In the genomic region with DNA sequence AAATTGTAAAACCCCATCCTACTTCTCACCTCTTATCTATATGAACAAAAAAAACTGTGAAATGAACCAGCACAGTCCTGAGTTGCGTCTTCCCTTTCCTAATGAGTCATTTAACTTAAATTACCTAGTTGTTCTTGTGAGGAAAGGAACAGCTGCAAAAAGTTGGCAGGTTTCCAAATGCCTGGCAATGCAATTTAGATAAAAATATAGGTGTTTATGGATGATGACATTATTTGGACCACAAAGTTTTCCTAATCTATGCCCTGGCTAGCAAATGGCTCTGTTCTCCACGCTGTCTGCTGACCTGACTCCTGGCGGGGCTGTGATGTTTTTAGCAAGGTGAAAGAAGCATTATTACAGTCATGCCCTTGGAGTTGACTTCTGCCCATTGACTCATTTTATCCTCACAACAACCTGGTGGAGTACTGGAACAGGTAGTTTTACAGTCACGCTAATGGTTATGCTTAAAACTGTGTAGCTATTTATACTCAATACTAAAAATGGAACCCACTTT, we compare ENCODE assay signal across 8 cellular contexts. TPM values are rescaled to one million over a fixed set of nuclear protein-coding genes. Genes with fewer than 3 reads are reported as not detected.
DNase-seq lines count a peak whose midpoint lies in the region; ATAC-seq lines count a peak whose summit lies in the region.

No MANE protein-coding gene starts in this region.

- H3K27me3 ChIP-seq in SJCRH30, result no peaks in the 10 kb centered on the region

- H3K36me3 ChIP-seq in SJCRH30, result no peaks in the 10 kb centered on the region

- intact Hi-C loops in posterior vena cava (cut with DNase I), result loop anchor here in 1 of 2 donors (5.0 kb wide), 1 partner anchor 174 kb away; no protein-coding TSS in a partner anchor

- peak overlapping the region; percentile 3; the same call in 1 of the 2 replicates for H3K27ac ChIP-seq in SJCRH30

- ATAC-seq in GM19025 (IDR thresholded peaks at IDR 0.05; ENCODE audit: low read depth, unreplicated experiment) (peak; percentile 65), HG03108 (IDR thresholded peaks at IDR 0.05; ENCODE audit: unreplicated experiment) (peak; percentile 73)

- DNase-seq in Daoy (ENCODE audit: low read depth), result peak; percentile 59
- DNase-seq in SJCRH30, result peak; percentile 85 to 88
- DNase-seq in stimulated activated CD4-positive, alpha-beta T cell treated with anti-CD3 and anti-CD28 coated beads, Interleukin-1b, Interleukin-23, amount 100 ng/mL, for 48 hours, result peak; percentile 41
- DNase-seq in posterior vena cava (ENCODE audit: low spot score), result no peak
- DNase-seq in EL, result no peak
- DNase-seq in retina, result no peak

- H3K4me3 ChIP-seq in SJCRH30, result no peak overlapping the region

- H3K4me1 ChIP-seq in SJCRH30, result peaks cover 37% of the 10 kb centered on the region

- H3K9me3 ChIP-seq in SJCRH30 (replicated peaks), result 0 out of 2 replicates have a peak, but pooled peaks cover 2% of the 10 kb centered on the region

RNA-seq across cellular contexts. Expression of a gene that starts 29.8 kb away (rescaled TPM):
- 40.9 and 45.9 TPM in 2 replicates for total RNA-seq in Daoy (2014; rRNA removed; shearing (Covaris generic))
- 83.7 and 90.9 TPM in 2 replicates for total RNA-seq in SJCRH30 (2014; rRNA removed; shearing (Covaris generic))
- total RNA-seq in posterior vena cava, result 10 to 100 TPM; 33.6 to 40.5 TPM

Comparison
In these comparisons a context has a peak if more than half of its experiments do, and no peak if none do; other contexts are left out.
1. DNase-seq: peak in Daoy (single experiment), SJCRH30 (2 of 2) and stimulated activated CD4-positive, alpha-beta T cell treated with anti-CD3 and anti-CD28 coated beads, Interleukin-1b, Interleukin-23, amount 100 ng/mL, for 48 hours (single experiment); none in posterior vena cava (single experiment), EL (single experiment) and retina (single experiment).